Comparison of ENCODE assay signal across 7 cellular contexts in the genomic region with DNA sequence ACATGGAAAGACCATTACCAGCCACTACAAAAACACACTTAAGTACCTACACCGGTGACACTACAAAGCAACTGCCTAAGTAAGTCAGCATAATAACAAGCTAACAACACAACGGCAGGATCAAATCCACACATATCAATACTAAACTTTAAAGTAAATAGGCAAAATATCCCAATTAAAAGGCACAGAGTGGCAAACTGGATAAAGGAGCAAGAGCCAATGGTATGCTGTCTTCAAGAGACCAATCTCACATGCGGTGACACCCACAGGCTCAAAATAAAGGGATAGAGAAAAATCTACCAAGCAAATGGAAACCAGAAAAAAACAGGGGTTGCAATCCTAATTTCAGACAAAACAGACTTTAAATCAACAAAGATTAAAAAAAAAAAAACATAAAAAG.
"Had no signal": no experiment of that assay in that cellular context is flagged by ENCODE, and none has a peak within 500 bp of the region (broad histone marks: within the 10 kb centered on the region; RNA-seq: fewer than 3 reads in every experiment).

No MANE protein-coding gene starts in this region.

- H3K4me1 Mint-ChIP-seq: IgD-negative memory B cell had no signal

- FAIRE-seq: HTR-8/SVneo, K562 had no signal

- H3K27me3 Mint-ChIP-seq: IgD-negative memory B cell had no signal

- ATAC-seq: K562 had no signal

- DNase-seq: IMR-90, KBM-7, KG1 had no signal

- H3K4me3 Mint-ChIP-seq: IgD-negative memory B cell had no signal

- H3K27ac Mint-ChIP-seq: IgD-negative memory B cell had no signal

- H3K4me3 ChIP-seq: K562 had no signal

- H3K27ac ChIP-seq: HL-60 had no signal
